Comparison of ENCODE assay signal across 22 cellular contexts in the genomic region with DNA sequence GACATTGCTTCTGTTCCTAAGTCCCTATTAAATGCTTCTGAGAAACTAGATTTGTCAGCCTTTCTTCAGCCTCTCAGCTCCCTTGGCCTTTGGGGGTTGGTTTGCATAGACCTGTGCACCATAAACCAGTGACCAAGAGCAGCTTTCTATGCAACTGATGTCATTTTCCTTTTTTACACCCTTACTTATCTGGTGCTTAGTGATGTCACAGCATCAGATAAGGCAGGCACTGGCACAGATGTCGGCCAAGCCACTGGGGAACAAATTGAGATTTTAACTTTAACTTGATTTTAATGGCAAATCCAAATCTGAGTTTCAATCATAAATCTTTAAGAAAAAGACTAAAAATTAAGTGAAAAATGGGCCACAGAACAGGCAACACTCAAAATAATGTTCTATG. TPM values are rescaled to one million over a fixed set of nuclear protein-coding genes. Genes with fewer than 3 reads are reported as not detected.
"Had no signal": no experiment of that assay in that cellular context is flagged by ENCODE, and none has a peak within 500 bp of the region (broad histone marks: within the 10 kb centered on the region; RNA-seq: fewer than 3 reads in every experiment).

No MANE protein-coding gene starts in this region.

- H3K4me1 ChIP-seq: SJSA1 had no signal

- H3K4me3 ChIP-seq: MG63, SJSA1 had no signal

- H3K9me3 ChIP-seq: MG63, SJSA1 had no signal

- H3K27ac ChIP-seq: SJSA1 had no signal

- ATAC-seq: HepG2 had no signal

- H3K27me3 ChIP-seq: MG63, SJSA1 had no signal

- H3K36me3 ChIP-seq: MG63, SJSA1 had no signal

- FAIRE-seq: HepG2, RCC 7860 had no signal

- DNase-seq: KBM-7, MG63, NCI-H1092, NCI-H1105 treated with DMSO at 0.1 percent for 48 hours, NCI-H1417 treated with DMSO at 0.1 percent for 48 hours, NCI-H146, NCI-H187, NCI-H2029, NCI-H2081 treated with DMSO at 0.1 percent for 48 hours, NCI-H2171, NCI-H226, NCI-H446, NCI-H510A, NCI-H524 treated with DMSO at 0.1 percent for 48 hours, NCI-H69, NCI-H774, Right ventricle myocardium superior, RPMI8226, SIG-M5 had no signal

RNA-seq across cellular contexts. Expression of a gene that starts 59.8 kb away (rescaled TPM):
- total RNA-seq: HepG2 had no signal
- polyA plus RNA-seq: HepG2 had no signal
